8 cellular contexts compared by ENCODE assay signal in the genomic region with DNA sequence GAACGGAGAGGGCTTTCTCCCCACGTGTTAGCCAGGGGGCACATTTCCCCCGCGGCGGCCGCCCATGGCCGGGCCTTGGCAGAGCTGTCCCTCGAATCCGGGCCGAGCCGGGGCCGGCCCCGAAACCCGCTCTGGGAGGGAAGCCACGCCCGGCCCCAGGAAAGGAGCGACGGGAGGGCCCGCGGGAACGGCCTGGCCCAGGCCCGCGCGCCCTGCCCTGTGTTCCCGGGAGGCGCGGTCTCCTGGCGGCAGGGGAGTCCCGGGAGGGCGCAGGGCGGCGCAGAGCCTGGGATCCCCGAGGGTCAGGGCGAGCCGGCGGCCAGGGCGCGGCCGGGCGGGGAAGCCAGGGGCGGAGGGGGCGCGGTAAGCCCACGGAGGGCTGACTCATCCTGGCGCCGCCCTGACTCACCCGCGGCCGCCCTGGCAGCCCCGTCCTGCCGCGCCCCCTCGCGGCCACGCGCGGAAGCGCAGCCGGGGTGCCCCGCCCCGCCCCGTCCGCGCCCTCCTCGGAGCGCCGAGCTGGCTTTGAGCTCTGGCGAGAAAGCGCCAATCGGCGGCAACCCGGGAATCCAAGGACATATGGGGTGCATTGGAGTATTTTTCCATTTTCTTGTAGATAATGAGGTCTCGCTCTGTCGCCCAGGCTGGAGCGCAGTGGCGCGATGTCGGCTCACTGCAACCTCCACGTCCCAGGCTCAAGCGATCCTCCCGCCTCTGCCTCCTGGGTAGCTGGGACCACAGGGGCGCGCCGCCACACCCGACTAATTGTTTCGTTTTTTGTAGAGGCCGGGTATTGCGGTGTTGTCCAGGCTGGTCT. TPM values are rescaled to one million over a fixed set of nuclear protein-coding genes. Genes with fewer than 3 reads are reported as not detected.
DNase-seq lines count a peak whose midpoint lies in the region; ATAC-seq and TF ChIP-seq lines count a peak whose summit lies in the region.

No MANE protein-coding gene starts in this region.

- no peaks in the 10 kb centered on the region for H3K9me3 Mint-ChIP-seq in CD4-positive, alpha-beta memory T cell
- H3K9me3 Mint-ChIP-seq in stimulated activated naive CD8-positive, alpha-beta T cell treated with anti-CD3 and anti-CD28 coated beads, Interleukin-15, Interleukin-2, amounts not matched to agents 100 ng/mL and 50 ng/mL, for 24 hours = no peaks in the 10 kb centered on the region

- peak overlapping the region; percentile 39 for H3K9ac ChIP-seq in neural cell (ENCODE audit: low read length)

- intact Hi-C loops in CD4-positive, alpha-beta memory T cell (cut with micrococcal nuclease) = loop anchor here (1.0 kb wide), 2 partner anchors 83 to 215 kb away; no protein-coding TSS in a partner anchor

- no peaks in the 10 kb centered on the region for H3F3A ChIP-seq in neural cell (ENCODE audit: insufficient read depth, low read length, poor library complexity, severe bottlenecking)

- peak; percentile 77 for ATAC-seq in GM19395 (IDR thresholded peaks at IDR 0.05; ENCODE audit: unreplicated experiment)

- no peaks in the 10 kb centered on the region for H3K9me3 ChIP-seq in CD4-positive, alpha-beta memory T cell (ENCODE audit: control insufficient read depth in 1 of 2, low read length in 2 of 2)
- H3K9me3 ChIP-seq in neural cell (ENCODE audit: low read length) = no peaks in the 10 kb centered on the region

- peak overlapping the region in 1 of 7 donors; percentile 54 for H3K27ac Mint-ChIP-seq in CD4-positive, alpha-beta memory T cell
- peak overlapping the region; percentile 58 for H3K27ac Mint-ChIP-seq in stimulated activated naive CD8-positive, alpha-beta T cell treated with anti-CD3 and anti-CD28 coated beads, Interleukin-15, Interleukin-2, amounts not matched to agents 100 ng/mL and 50 ng/mL, for 24 hours

- no peaks in the 10 kb centered on the region for H3K36me3 Mint-ChIP-seq in CD4-positive, alpha-beta memory T cell
- no peaks in the 10 kb centered on the region for H3K36me3 Mint-ChIP-seq in stimulated activated naive CD8-positive, alpha-beta T cell treated with anti-CD3 and anti-CD28 coated beads, Interleukin-15, Interleukin-2, amounts not matched to agents 100 ng/mL and 50 ng/mL, for 24 hours (ENCODE audit: low read depth)

- no peaks in the 10 kb centered on the region for H3K27me3 ChIP-seq in CD4-positive, alpha-beta memory T cell (ENCODE audit: insufficient read depth, low read length)
- peaks cover 13% of the 10 kb centered on the region for H3K27me3 ChIP-seq in neural cell (ENCODE audit: insufficient read depth, low read depth, low read length)

- H4K20me1 ChIP-seq in neural cell (ENCODE audit: insufficient read depth) = no peaks in the 10 kb centered on the region

- peak; percentile 59 for TF ChIP-seq RAD21 in neural cell (conservative IDR thresholded peaks at IDR 0.05)

- H3K4me3 Mint-ChIP-seq in CD4-positive, alpha-beta memory T cell = peak overlapping the region; percentile 61 to 86 (median 80)
- peak overlapping the region; percentile 78 for H3K4me3 Mint-ChIP-seq in stimulated activated naive CD8-positive, alpha-beta T cell treated with anti-CD3 and anti-CD28 coated beads, Interleukin-15, Interleukin-2, amounts not matched to agents 100 ng/mL and 50 ng/mL, for 24 hours

- H3K27me3 Mint-ChIP-seq in CD4-positive, alpha-beta memory T cell = peaks cover 9 to 34% of the 10 kb centered on the region in 2 donors
- H3K27me3 Mint-ChIP-seq in stimulated activated naive CD8-positive, alpha-beta T cell treated with anti-CD3 and anti-CD28 coated beads, Interleukin-15, Interleukin-2, amounts not matched to agents 100 ng/mL and 50 ng/mL, for 24 hours = peaks cover 49% of the 10 kb centered on the region

- no peaks in the 10 kb centered on the region for H3K9me2 ChIP-seq in neural cell (ENCODE audit: insufficient read depth, low read length)

- H2AFZ ChIP-seq in neural cell (ENCODE audit: low read depth, low read length) = no peak overlapping the region

- TF ChIP-seq CTCF in fibroblast of villous mesenchyme (IDR thresholded peaks at IDR 0.05; ENCODE audit: insufficient read depth, low read depth, low read length) = peak; percentile 51
- peak; percentile 82 for TF ChIP-seq CTCF in neural cell (IDR thresholded peaks at IDR 0.05; ENCODE audit: poor library complexity, severe bottlenecking)

- no peak overlapping the region for H3K27ac ChIP-seq in CD4-positive, alpha-beta memory T cell (ENCODE audit: low read depth, low read length)
- no peak overlapping the region for H3K27ac ChIP-seq in neural cell (ENCODE audit: low read length)

- H3K4me2 ChIP-seq in neural cell (ENCODE audit: low read length) = no peak overlapping the region

- no peak for TF ChIP-seq EP300 in neural cell (conservative IDR thresholded peaks at IDR 0.05; ENCODE audit: poor library complexity, severe bottlenecking)

- peak overlapping the region in 1 of 2 donors; percentile 43 for H3K4me3 ChIP-seq in CD4-positive, alpha-beta memory T cell (ENCODE audit: low read length in 2 of 2)
- H3K4me3 ChIP-seq in fibroblast of villous mesenchyme (ENCODE audit: low read depth, low read length) (peak overlapping the region; percentile 49), neural cell (ENCODE audit: low read length) (peak overlapping the region; percentile 51)

- CTCF ChIA-PET in CD4-positive, alpha-beta memory T cell (lab: Charles Lee; ENCODE audit: partially characterized antibody) = interaction anchor here (0.7 to 8.7 kb wide), 22 partner anchors 9 to 290 kb away, joined by 3 to 145 read pairs (median 4); a partner anchor contains a TSS

- H3K4me1 ChIP-seq in CD4-positive, alpha-beta memory T cell (ENCODE audit: insufficient read depth, low read length) = peaks cover 11% of the 10 kb centered on the region

- peaks cover 2 to 10% (median 4%) of the 10 kb centered on the region in 4 donors for H3K4me1 Mint-ChIP-seq in CD4-positive, alpha-beta memory T cell
- H3K4me1 Mint-ChIP-seq in stimulated activated naive CD8-positive, alpha-beta T cell treated with anti-CD3 and anti-CD28 coated beads, Interleukin-15, Interleukin-2, amounts not matched to agents 100 ng/mL and 50 ng/mL, for 24 hours (ENCODE audit: low read depth) = peaks cover 7% of the 10 kb centered on the region

- no peaks in the 10 kb centered on the region for H3K79me2 ChIP-seq in neural cell (replicated peaks; ENCODE audit: insufficient read depth, low read length)

- POLR2A ChIA-PET in CD4-positive, alpha-beta memory T cell (lab: Charles Lee; ENCODE audit: partially characterized antibody) = interaction anchor here (1.0 kb wide), 1 partner anchor 83 kb away, joined by 3 read pairs; no protein-coding TSS in a partner anchor

- DNase-seq in CD4-positive, alpha-beta memory T cell = peak; percentile 74 to 88 (median 81)
- DNase-seq in HPDE6-E6E7 (ENCODE audit: extremely low spot score) = peak; percentile 68
- peak; percentile 84 for DNase-seq in RPMI7951 (ENCODE audit: low read depth)
- DNase-seq in activated effector memory CD4-positive, alpha-beta T cell treated with anti-CD3 and anti-CD28 coated beads, Interleukin-2, amount 50 U/mL, for 16 hours = peak; percentile 95
- DNase-seq in fibroblast of villous mesenchyme (ENCODE audit: low read depth) = peak; percentile 84

- H3K36me3 ChIP-seq in CD4-positive, alpha-beta memory T cell (ENCODE audit: insufficient read depth, low read length) = no peaks in the 10 kb centered on the region
- no peaks in the 10 kb centered on the region for H3K36me3 ChIP-seq in neural cell (ENCODE audit: insufficient read depth, low read length)

TF ChIP-seq in neural cell, 6 proteins besides CTCF, POLR2A, EP300 and RAD21:
- TF ChIP-seq POLR2AphosphoS5 (IDR thresholded peaks at IDR 0.05) (no peak), SMC3 (conservative IDR thresholded peaks at IDR 0.05; ENCODE audit: poor library complexity) (peak; percentile 66), TAF1 (IDR thresholded peaks at IDR 0.05; ENCODE audit: low read depth) (peak; percentile 32)

RNA-seq across cellular contexts. Expression of a gene that starts 31.8 kb away (rescaled TPM):
- not detected for total RNA-seq in CD4-positive, alpha-beta memory T cell
- polyA plus RNA-seq in CD4-positive, alpha-beta memory T cell = under 1 TPM in 1 of 2 donors, not detected in 1; 0.22 TPM
- total RNA-seq in RPMI7951 (2014; rRNA removed; shearing (Covaris generic)) = not detected in 2 replicates
- total RNA-seq in fibroblast of villous mesenchyme = under 0.01 TPM in 1 of 2 replicates, not detected in the other
- polyA plus RNA-seq in neural cell = not detected in 2 replicates
- polyA minus RNA-seq in neural cell = not detected in 2 replicates
